10 cellular contexts compared by ENCODE assay signal in genomic region chr7:39709768-39710291, GRCh38.
A peak's percentile ranks its signal among the peaks of the same experiment; 100 is the strongest.
DNase-seq lines count a peak whose midpoint lies in the region; ATAC-seq and TF ChIP-seq lines count a peak whose summit lies in the region.
"Had no signal": no experiment of that assay in that cellular context is flagged by ENCODE, and none has a peak within 500 bp of the region (broad histone marks: within the 10 kb centered on the region; RNA-seq: fewer than 3 reads in every experiment).

No MANE protein-coding gene starts in this region.

- peak; percentile 84 for DNase-seq in adipocyte (ENCODE audit: low read depth)
- DNase-seq in lung microvascular endothelial cell (ENCODE audit: low read depth in 2 of 2): peak; percentile 40 to 52
- no peak for DNase-seq in NCI-H526 (lab: John Stamatoyannopoulos, UW)
- DNase-seq in esophagus muscularis mucosa (ENCODE audit: extremely low spot score): no peak
- no peak for DNase-seq in GDM1 (lab: John Stamatoyannopoulos, UW)
- no peak for DNase-seq in NK-92 (lab: John Stamatoyannopoulos, UW; ENCODE audit: unreplicated experiment)
- DNase-seq: activated naive CD8-positive, alpha-beta T cell treated with anti-CD3 and anti-CD28 coated beads, Interleukin-2, amount 10 ng/mL, durations not matched to agents 7 days and 5 days had no signal

- no peak overlapping the region for H3K4me3 ChIP-seq in adipocyte (ENCODE audit: low read length)
- H3K4me3 ChIP-seq in esophagus muscularis mucosa: no peak overlapping the region

- peaks cover 24% of the 10 kb centered on the region for H3K36me3 ChIP-seq in adipocyte (ENCODE audit: control insufficient read depth, insufficient read depth, low read length, severe bottlenecking)
- peaks cover 0 to 19% (median 12%) of the 10 kb centered on the region in 4 donors for H3K36me3 ChIP-seq in esophagus muscularis mucosa

- no peak overlapping the region for H3K9ac ChIP-seq in adipocyte (ENCODE audit: low read length)

- H3K4me1 ChIP-seq in adipocyte (ENCODE audit: control insufficient read depth, insufficient read depth, low read length): peaks cover 16% of the 10 kb centered on the region
- peaks cover 9 to 14% (median 12%) of the 10 kb centered on the region in 4 donors for H3K4me1 ChIP-seq in esophagus muscularis mucosa

- intact Hi-C loops in esophagus muscularis mucosa (cut with DNase I): no loop called here

- TF ChIP-seq POLR2A in esophagus muscularis mucosa (IDR thresholded peaks at IDR 0.05; ENCODE audit: low read depth): no peak

- no peaks in the 10 kb centered on the region for H3K27me3 ChIP-seq in adipocyte (replicated peaks; ENCODE audit: control insufficient read depth, insufficient read depth, low read length)
- no peaks in the 10 kb centered on the region for H3K27me3 ChIP-seq in esophagus muscularis mucosa

- ATAC-seq in GM18511 (IDR thresholded peaks at IDR 0.05; ENCODE audit: unreplicated experiment) (peak; percentile 80), HG02981 (IDR thresholded peaks at IDR 0.05; ENCODE audit: unreplicated experiment) (peak; percentile 65)
- ATAC-seq: HCT116 had no signal

- no peak overlapping the region for H3K27ac ChIP-seq in esophagus muscularis mucosa (replicated peaks in 1 of 4)

- WGBS in esophagus muscularis mucosa: 11% methylated on average over 3 of the region's 3 CpGs

- TF ChIP-seq EP300 in esophagus muscularis mucosa (IDR thresholded peaks at IDR 0.05): no peak

- no peak for TF ChIP-seq CTCF in esophagus muscularis mucosa (IDR thresholded peaks at IDR 0.05)

- H3K9me3 ChIP-seq in adipocyte (ENCODE audit: control insufficient read depth, low read length): peaks cover 16% of the 10 kb centered on the region
- H3K9me3 ChIP-seq in esophagus muscularis mucosa: peaks cover 0 to 16% (median 13%) of the 10 kb centered on the region in 4 donors

Comparison
In these comparisons a context has a peak if more than half of its experiments do, and no peak if none do; other contexts are left out.
1. DNase-seq: peak in adipocyte (single experiment) and lung microvascular endothelial cell (2 of 2); none in NCI-H526 (0 of 2), esophagus muscularis mucosa (single experiment), GDM1 (single experiment) and NK-92 (single experiment).